Comparison of ENCODE assay signal across 1 cellular context in genomic region chr2:42107249-42108042, GRCh38.
TF ChIP-seq lines count a peak whose summit lies in the region.

No MANE protein-coding gene starts in this region.

TF ChIP-seq in HepG2, 621 proteins besides CTCF, POLR2A, EP300 and RAD21 (continued from another document and continues in another):
- TF ChIP-seq EHMT2 (IDR thresholded peaks at IDR 0.05; ENCODE audit: borderline replicate concordance, low read depth, low read length) (0 out of 2 replicates have a peak, but pooled peaks have one; percentile 11), ELF3 (CRISPR knock-in tag; IDR thresholded peaks at IDR 0.05) (peak; percentile 64; the same call in 1 of the 2 replicates), IKZF5 (CRISPR knock-in tag; IDR thresholded peaks at IDR 0.05) (peak; percentile 11; the same call in 1 of the 2 replicates), NR2F6 (IDR thresholded peaks at IDR 0.05) (peak; percentile 54), NR2F6 (CRISPR knock-in tag; IDR thresholded peaks at IDR 0.05) (peak; percentile 57; the same call in 1 of the 2 replicates), STAG1 (CRISPR knock-in tag; IDR thresholded peaks at IDR 0.05) (0 out of 2 replicates have a peak, but pooled peaks have one; percentile 23), SOX13 (IDR thresholded peaks at IDR 0.05) (no peak), SOX13 (CRISPR knock-in tag; conservative IDR thresholded peaks at IDR 0.05 in 1 of 2, IDR thresholded peaks at IDR 0.05 in 1 of 2) (peak in 1 of 2 experiments; percentile 77; a peak in 2 of 4 replicates), ZNF674 (CRISPR knock-in tag; IDR thresholded peaks at IDR 0.05; ENCODE audit: low read depth) (no peak), ZNF335 (CRISPR knock-in tag; IDR thresholded peaks at IDR 0.05) (peak; percentile 62; the same call in 1 of the 2 replicates), DRAP1 (CRISPR knock-in tag; IDR thresholded peaks at IDR 0.05) (0 out of 2 replicates have a peak, but pooled peaks have one; percentile 20), LCORL (IDR thresholded peaks at IDR 0.05) (0 out of 2 replicates have a peak, but pooled peaks have one; percentile 21), LCORL (CRISPR knock-in tag; IDR thresholded peaks at IDR 0.05) (0 out of 2 replicates have a peak, but pooled peaks have one; percentile 21), ARID5B (CRISPR knock-in tag; IDR thresholded peaks at IDR 0.05) (peak; percentile 76), ZBTB25 (CRISPR knock-in tag; IDR thresholded peaks at IDR 0.05) (peak; percentile 30; the same call in 1 of the 2 replicates), ARID4A (CRISPR knock-in tag; IDR thresholded peaks at IDR 0.05; ENCODE audit: borderline replicate concordance) (no peak), HNF4A (CRISPR knock-in tag; IDR thresholded peaks at IDR 0.05) (peak; percentile 38; the same call in 1 of the 2 replicates), ZBTB2 (CRISPR knock-in tag; IDR thresholded peaks at IDR 0.05; ENCODE audit: low read depth) (0 out of 2 replicates have a peak, but pooled peaks have one; percentile 9), SMAD3 (CRISPR knock-in tag; IDR thresholded peaks at IDR 0.05) (no peak), CREB1 (IDR thresholded peaks at IDR 0.05) (no peak), CREB1 (CRISPR knock-in tag; IDR thresholded peaks at IDR 0.05) (peak; percentile 24; the same call in 1 of the 2 replicates), KDM6A (CRISPR knock-in tag; IDR thresholded peaks at IDR 0.05; ENCODE audit: low read depth) (no peak), PBX2 (CRISPR knock-in tag; IDR thresholded peaks at IDR 0.05) (peak; percentile 39; the same call in 1 of the 2 replicates), GATAD2A (CRISPR knock-in tag; IDR thresholded peaks at IDR 0.05) (peak; percentile 73; the same call in 1 of the 2 replicates), ZNF710 (CRISPR knock-in tag; IDR thresholded peaks at IDR 0.05; ENCODE audit: borderline replicate concordance) (peak; percentile 85), RFX5 (IDR thresholded peaks at IDR 0.05; ENCODE audit: low read depth, low read length) (no peak), MED1 (CRISPR knock-in tag; IDR thresholded peaks at IDR 0.05) (peak; percentile 94), NFIB (CRISPR knock-in tag; IDR thresholded peaks at IDR 0.05; ENCODE audit: borderline replicate concordance) (no peak), ZSCAN31 (CRISPR knock-in tag; IDR thresholded peaks at IDR 0.05; ENCODE audit: low read depth) (peak; percentile 23; the same call in 1 of the 2 replicates), ZNF780A (CRISPR knock-in tag; IDR thresholded peaks at IDR 0.05) (0 out of 2 replicates have a peak, but pooled peaks have one; percentile 37), ZNF512 (CRISPR knock-in tag; IDR thresholded peaks at IDR 0.05) (no peak), PTBP1 (IDR thresholded peaks at IDR 0.05; ENCODE audit: low read depth, low read length, poor library complexity, severe bottlenecking) (no peak), TMF1 (CRISPR knock-in tag; IDR thresholded peaks at IDR 0.05; ENCODE audit: low read depth) (no peak), ZNF841 (CRISPR knock-in tag; IDR thresholded peaks at IDR 0.05; ENCODE audit: borderline replicate concordance) (no peak), CREB3 (CRISPR knock-in tag; IDR thresholded peaks at IDR 0.05) (no peak), RXRB (CRISPR knock-in tag; IDR thresholded peaks at IDR 0.05; ENCODE audit: borderline replicate concordance) (peak; percentile 55), PATZ1 (CRISPR knock-in tag; IDR thresholded peaks at IDR 0.05) (0 out of 2 replicates have a peak, but pooled peaks have one; percentile 16), ATF7 (IDR thresholded peaks at IDR 0.05) (0 out of 2 replicates have a peak, but pooled peaks have one; percentile 19), ATF7 (CRISPR knock-in tag; IDR thresholded peaks at IDR 0.05) (no peak)
